Comparison of ENCODE assay signal across 8 cellular contexts in genomic region chr10:90086586-90087190, GRCh38.
A peak's percentile ranks its signal among the peaks of the same experiment; 100 is the strongest.
DNase-seq lines count a peak whose midpoint lies in the region; ATAC-seq, FAIRE-seq and TF ChIP-seq lines count a peak whose summit lies in the region.
"Not testable (repeated sequence)": the region's sequence is repeated elsewhere in the genome, so short reads cannot be mapped to it uniquely, and the experiment has no call there.

No MANE protein-coding gene starts in this region.

- H4K8ac ChIP-seq in H1 (ENCODE audit: extremely low read depth, insufficient read depth, low read length): not testable (repeated sequence)

- not testable (repeated sequence) for H3K14ac ChIP-seq in H1 (ENCODE audit: insufficient read length)

- H2BK20ac ChIP-seq in H1 (ENCODE audit: low read length): 0 out of 2 replicates have a peak overlapping the region, but pooled peaks have one; percentile 72

- 49% methylated on average over 2 of the region's 2 CpGs; no CpG with 5 or more reads in 1 of the 2 experiments for WGBS in H1 (ENCODE audit: extremely low coverage in 1 of 2, insufficient coverage in 1 of 2, insufficient read length in 1 of 2, insufficient replicate concordance in 2 of 2, low coverage in 1 of 2, low lambda C conversion rate in 2 of 2, missing lambda C conversion rate in 1 of 2), 2 experiments
- WGBS in iPS DF 6.9 (ENCODE audit: insufficient coverage, insufficient read length): no CpG with 5 or more reads among the region's 2 CpGs
- WGBS in smooth muscle cell (ENCODE audit: low lambda C conversion rate): 94% methylated on average over 2 of the region's 2 CpGs

- CTCF ChIA-PET in H1 (lab: Charles Lee; ENCODE audit: partially characterized antibody): not testable (repeated sequence)

- DNase-seq in HFF-Myc (ENCODE audit: extremely low read depth, low read depth): peak; percentile 9
- not testable (repeated sequence) for DNase-seq in RWPE2 (ENCODE audit: low spot score); H1 (ENCODE audit: low read depth in 1 of 2, low spot score in 2 of 2); smooth muscle cell (lab: John Stamatoyannopoulos, UW; ENCODE audit: unreplicated experiment)
- DNase-seq in iPS DF 6.9 (ENCODE audit: low read depth, low spot score): peak; percentile 1

- POLR2A ChIA-PET in H1 (lab: Charles Lee; ENCODE audit: partially characterized antibody): not testable (repeated sequence)

- TF ChIP-seq POLR2A in H1 (IDR thresholded peaks at IDR 0.05; ENCODE audit: control extremely low read depth in 1 of 2, low read depth in 2 of 2, low read length in 2 of 2): not testable (repeated sequence)

- not testable (repeated sequence) for H3F3A ChIP-seq in smooth muscle cell (ENCODE audit: low read depth)

- H2BK5ac ChIP-seq in H1 (ENCODE audit: low read depth, low read length): peak overlapping the region; percentile 86; the same call in 1 of the 2 replicates

- H3K23ac ChIP-seq in H1 (ENCODE audit: insufficient read length): not testable (repeated sequence)

- H3K23me2 ChIP-seq in H1 (ENCODE audit: low read depth, low read length): not testable (repeated sequence)

- H3K27me3 ChIP-seq in ACC112 (ENCODE audit: insufficient read depth, low read length); HUES6 (ENCODE audit: control insufficient read depth, insufficient read depth, low read length); RWPE2 (ENCODE audit: insufficient read depth, poor library complexity, severe bottlenecking); H1 (replicated peaks in 1 of 4; ENCODE audit: control insufficient read depth in 3 of 4, extremely low read depth in 1 of 4, insufficient read depth in 3 of 4, low read length in 3 of 4); iPS DF 6.9 (ENCODE audit: control insufficient read depth, insufficient read depth, low read length); smooth muscle cell (ENCODE audit: low read depth): not testable (repeated sequence)

- H2BK15ac ChIP-seq in H1 (ENCODE audit: low read length): not testable (repeated sequence)

- H3K4me1 ChIP-seq in ACC112 (ENCODE audit: control insufficient read depth, insufficient read depth, low read length, unreplicated experiment) (peaks cover 15% of the 10 kb centered on the region), HUES6 (ENCODE audit: control insufficient read depth, insufficient read depth, low read length) (peaks cover 15% of the 10 kb centered on the region), RWPE2 (ENCODE audit: insufficient read depth, poor library complexity, severe bottlenecking) (peaks cover 17% of the 10 kb centered on the region)
- H3K4me1 ChIP-seq in H1 (replicated peaks in 1 of 4; ENCODE audit: control insufficient read depth in 3 of 4, insufficient read depth in 4 of 4, low read length in 3 of 4); iPS DF 6.9 (ENCODE audit: control insufficient read depth, insufficient read depth, low read length); smooth muscle cell (ENCODE audit: low read depth): not testable (repeated sequence)

- peak overlapping the region; percentile 64 for H3K27ac ChIP-seq in ACC112 (ENCODE audit: low read depth, low read length)
- H3K27ac ChIP-seq in HUES6 (ENCODE audit: low read depth, low read length): peak overlapping the region; percentile 95
- H3K27ac ChIP-seq in RWPE2 (ENCODE audit: poor library complexity, severe bottlenecking): peak overlapping the region; percentile 43
- not testable (repeated sequence) for H3K27ac ChIP-seq in H1 (ENCODE audit: low read depth, low read length); iPS DF 6.9 (ENCODE audit: low read length)
- peak overlapping the region; percentile 35 for H3K27ac ChIP-seq in smooth muscle cell (ENCODE audit: low read depth)

- not testable (repeated sequence) for TF ChIP-seq CTCF in HFF-Myc (IDR thresholded peaks at IDR 0.05; ENCODE audit: low read depth, low read length, missing control alignments); RWPE2 (IDR thresholded peaks at IDR 0.05; ENCODE audit: poor library complexity, severe bottlenecking); H1 (IDR thresholded peaks at IDR 0.05; ENCODE audit: control extremely low read depth in 1 of 3, insufficient read depth in 1 of 3, low read depth in 1 of 3, low read length in 3 of 3); smooth muscle cell (IDR thresholded peaks at IDR 0.05; ENCODE audit: borderline replicate concordance, insufficient read depth, poor library complexity, severe bottlenecking)

- not testable (repeated sequence) for TF ChIP-seq EP300 in H1 (IDR thresholded peaks at IDR 0.05; ENCODE audit: borderline replicate concordance in 1 of 2, low read depth in 2 of 2, low read length in 2 of 2)

- H3K56ac ChIP-seq in H1 (replicated peaks; ENCODE audit: insufficient read length, low read depth, low read length): not testable (repeated sequence)

- H3K4me2 ChIP-seq in H1 (ENCODE audit: insufficient read depth in 1 of 2, low read depth in 2 of 2, low read length in 2 of 2); smooth muscle cell: not testable (repeated sequence)

- H2AK5ac ChIP-seq in H1 (ENCODE audit: low read depth, low read length): not testable (repeated sequence)

- peak overlapping the region; percentile 85 for H3K4ac ChIP-seq in H1 (replicated peaks; ENCODE audit: insufficient read length, low read depth, low read length)

- not testable (repeated sequence) for TF ChIP-seq RAD21 in H1 (IDR thresholded peaks at IDR 0.05 in 1 of 2, conservative IDR thresholded peaks at IDR 0.05 in 1 of 2; ENCODE audit: low read depth in 2 of 2, low read length in 2 of 2)

- H3K36me3 ChIP-seq in ACC112 (ENCODE audit: insufficient read depth, low read length); RWPE2 (ENCODE audit: low read depth); H1 (ENCODE audit: control insufficient read depth in 2 of 4, insufficient read depth in 4 of 4, low read length in 3 of 4); iPS DF 6.9 (ENCODE audit: control insufficient read depth, insufficient read depth, low read length); smooth muscle cell (ENCODE audit: low read depth): not testable (repeated sequence)
- H3K36me3 ChIP-seq in HUES6 (ENCODE audit: control insufficient read depth, insufficient read depth, low read length): peaks cover 14% of the 10 kb centered on the region

- not testable (repeated sequence) for FAIRE-seq in H1 (lab: Jason Lieb, UNC)

- peak overlapping the region; percentile 50 for H2AFZ ChIP-seq in ACC112 (ENCODE audit: low read length, unreplicated experiment)
- H2AFZ ChIP-seq in H1 (ENCODE audit: low read length); smooth muscle cell (ENCODE audit: low read depth): not testable (repeated sequence)

- H4K20me1 ChIP-seq in H1 (replicated peaks in 1 of 2; ENCODE audit: control insufficient read depth in 1 of 2, insufficient read depth in 2 of 2, low read length in 2 of 2); smooth muscle cell (ENCODE audit: low read depth): not testable (repeated sequence)

- H3K18ac ChIP-seq in H1 (ENCODE audit: extremely low read depth, low read length): peak overlapping the region; percentile 80; the same call in 1 of the 2 replicates

- H4K91ac ChIP-seq in H1 (replicated peaks; ENCODE audit: insufficient read length, low read length): not testable (repeated sequence)

- H3K79me1 ChIP-seq in H1 (ENCODE audit: low read depth, low read length): not testable (repeated sequence)

- H2BK120ac ChIP-seq in H1 (replicated peaks; ENCODE audit: low read depth, low read length): peak overlapping the region; percentile 99

- H4K5ac ChIP-seq in H1 (ENCODE audit: insufficient read length, low read depth, low read length): peak overlapping the region; percentile 7

- not testable (repeated sequence) for H3K79me2 ChIP-seq in ACC112 (ENCODE audit: control insufficient read depth, insufficient read depth, low read length, unreplicated experiment); H1 (ENCODE audit: control insufficient read depth in 1 of 2, insufficient read depth in 2 of 2, low read length in 2 of 2); smooth muscle cell (ENCODE audit: low read depth)

- not testable (repeated sequence) for H2BK12ac ChIP-seq in H1 (ENCODE audit: low read depth, low read length)

- not testable (repeated sequence) for H3K9me3 ChIP-seq in HUES6 (ENCODE audit: control insufficient read depth, insufficient read depth, low read depth, low read length); RWPE2 (ENCODE audit: severe bottlenecking); H1 (ENCODE audit: insufficient read depth in 2 of 2, low read depth in 1 of 2, low read length in 1 of 2); iPS DF 6.9 (ENCODE audit: control insufficient read depth, insufficient read depth, low read length); smooth muscle cell (replicated peaks; ENCODE audit: low read depth)

- H3K9ac ChIP-seq in HUES6 (ENCODE audit: low read length): peak overlapping the region; percentile 64
- not testable (repeated sequence) for H3K9ac ChIP-seq in H1 (replicated peaks in 1 of 4; ENCODE audit: extremely low read depth in 1 of 4, low read depth in 3 of 4, low read length in 3 of 4); smooth muscle cell (ENCODE audit: low read depth)

- peak; percentile 20 for ATAC-seq in GM18511 (IDR thresholded peaks at IDR 0.05; ENCODE audit: unreplicated experiment)
- not testable (repeated sequence) for ATAC-seq in RWPE2 (ENCODE audit: low read depth)

- peak overlapping the region; percentile 8; the same call in 1 of the 2 replicates for H3K4me3 ChIP-seq in ACC112 (ENCODE audit: low read depth, low read length)
- not testable (repeated sequence) for H3K4me3 ChIP-seq in HFF-Myc (replicated peaks; ENCODE audit: low read depth, low read length); HUES6 (ENCODE audit: low read depth, low read length); RWPE2 (ENCODE audit: severe bottlenecking); H1 (ENCODE audit: extremely low read depth in 1 of 4, insufficient read depth in 2 of 4, low read depth in 3 of 4, low read length in 4 of 4); iPS DF 6.9 (ENCODE audit: low read length); smooth muscle cell
